ENCODE assay signal across 8 cellular contexts in genomic region chr14:58244556-58245387, GRCh38. TPM values are rescaled to one million over a fixed set of nuclear protein-coding genes. Genes with fewer than 3 reads are reported as not detected.
DNase-seq lines count a peak whose midpoint lies in the region; ATAC-seq and TF ChIP-seq lines count a peak whose summit lies in the region.

Gene PSMA3 (plus strand): TSS chr14:58244843. CDS start chr14:58244921, 78 bp downstream.

- CTCF ChIA-PET in activated CD8-positive, alpha-beta memory T cell treated with anti-CD3 and anti-CD28 coated beads for 36 hours (lab: Charles Lee), result interaction anchor here (1.3 kb wide), 1 partner anchor 183 kb away, joined by 3 read pairs; the partner anchor contains the start of genes KIAA0586 and TIMM9

- ATAC-seq in lung (ENCODE audit: insufficient read depth, low FRiP score), result peak; percentile 97

- 0% methylated on average over 50 of the region's 50 CpGs for WGBS in lung, 2 donors

- H3K27ac ChIP-seq in lung (ENCODE audit: low read depth in 1 of 2, low read length in 1 of 2), result peak within 1 kb of the TSS; percentile 99

- peaks cover 2 to 20% of the 10 kb centered on the region in 2 donors for H3K4me1 ChIP-seq in lung (ENCODE audit: control insufficient read depth in 2 of 2, insufficient read depth in 2 of 2, low read length in 2 of 2)

- no peak for TF ChIP-seq CTCF in GM20000 (IDR thresholded peaks at IDR 0.05; ENCODE audit: extremely low read depth, missing control alignments)
- no peak for TF ChIP-seq CTCF in lung (IDR thresholded peaks at IDR 0.05; ENCODE audit: control extremely low read depth, extremely low read depth)

- no peaks in the 10 kb centered on the region for H3K9me3 ChIP-seq in lung (ENCODE audit: control insufficient read depth in 2 of 2, insufficient read depth in 1 of 2, low read length in 1 of 2)

- peak within 1 kb of the TSS; percentile 96 for H3K4me3 ChIP-seq in lung

- no peaks in the 10 kb centered on the region for H3K27me3 ChIP-seq in lung (ENCODE audit: control insufficient read depth, insufficient read depth)

- DNase-seq in CMK (ENCODE audit: low read depth), result peak; percentile 93
- peak; percentile 89 for DNase-seq in GM20000 (ENCODE audit: low spot score)
- peak; percentile 94 for DNase-seq in HT-29 (ENCODE audit: low spot score)
- peak; percentile 98 to 99 for DNase-seq in NOMO-1 (lab: John Stamatoyannopoulos, UW; ENCODE audit: unreplicated experiment in 2 of 2)
- DNase-seq in effector CD8-positive, alpha-beta T cell (lab: John Stamatoyannopoulos, UW), result peak; percentile 95
- peak; percentile 99 for DNase-seq in lung (ENCODE audit: low spot score)
- DNase-seq in stimulated activated CD4-positive, alpha-beta T cell treated with anti-CD3 and anti-CD28 coated beads, TNF-alpha, amount 100 ng/mL, for 4 hours (ENCODE audit: low read depth in 3 of 3), result peak; percentile 90 to 96 (median 95)

- POLR2A ChIA-PET in activated CD8-positive, alpha-beta memory T cell treated with anti-CD3 and anti-CD28 coated beads for 36 hours (lab: Charles Lee), result interaction anchor here (0.6 to 2.2 kb wide), 4 partner anchors 21 to 182 kb away, joined by 4 to 19 read pairs (median 8); partner anchors contain the start of genes ACTR10, ARID4A, KIAA0586 and TIMM9

- H3K36me3 ChIP-seq in lung (ENCODE audit: control insufficient read depth in 2 of 2, insufficient read depth in 2 of 2, low read length in 2 of 2), result peaks cover 6 to 9% of the 10 kb centered on the region in 2 donors

RNA-seq across cellular contexts. Expression of gene PSMA3, which starts in this region (rescaled TPM):
- 104 and 112 TPM in 2 replicates for total RNA-seq in HT-29 (2014; rRNA removed; shearing (Covaris generic))
- 100 to 1,000 TPM; 357 to 379 TPM for total RNA-seq in activated CD8-positive, alpha-beta memory T cell treated with anti-CD3 and anti-CD28 coated beads for 36 hours
- total RNA-seq in lung, result 100 to 1,000 TPM in 1 of 2 donors, 10 to 100 TPM in 1; 64.3 to 167 TPM
- polyA plus RNA-seq in lung, result 100 to 1,000 TPM; 194 to 302 TPM

Comparison
In these comparisons a context has a peak if more than half of its experiments do, and no peak if none do; other contexts are left out.
1. Peak in every context shown above with its lines: DNase-seq, ATAC-seq, H3K4me3 ChIP-seq and H3K27ac ChIP-seq.